In genomic region chr11:69501121-69501489, GRCh38 we compare ENCODE assay signal across 37 cellular contexts. TPM values are rescaled to one million over a fixed set of nuclear protein-coding genes. Genes with fewer than 3 reads are reported as not detected.
"Had no signal": no experiment of that assay in that cellular context is flagged by ENCODE, and none has a peak within 500 bp of the region (broad histone marks: within the 10 kb centered on the region; RNA-seq: fewer than 3 reads in every experiment).

No MANE protein-coding gene starts in this region.

- H3K27me3 ChIP-seq: adrenal gland, ascending aorta, breast epithelium, cardiac muscle cell, dorsolateral prefrontal cortex, esophagus muscularis mucosa, gastrocnemius medialis, heart left ventricle had no signal

- ATAC-seq: activated naive CD8-positive, alpha-beta T cell treated with anti-CD3 and anti-CD28 coated beads, Interleukin-2, amount 50 U/mL, for 24 hours; activated T-cell treated with anti-CD3 and anti-CD28 coated beads, Interleukin-2, amount 50 U/mL, for 72 hours; foreskin keratinocyte; gastrocnemius medialis; heart left ventricle; WTC11 had no signal

- DNase-seq: activated CD4-positive, alpha-beta memory T cell treated with anti-CD3 and anti-CD28 coated beads, Interleukin-2, amount 10 ng/mL, durations not matched to agents 7 days and 5 days; activated CD4-positive, alpha-beta T cell treated with anti-CD3 and anti-CD28 coated beads for 1 hour; activated CD4-positive, alpha-beta T cell treated with anti-CD3 and anti-CD28 coated beads for 4 hours; activated CD4-positive, alpha-beta T cell treated with anti-CD3 and anti-CD28 coated beads, Interleukin-2, amount 10 ng/mL, durations not matched to agents 7 days and 5 days; activated CD4-positive, alpha-beta T cell treated with anti-CD3 and anti-CD28 coated beads, Interleukin-2, amount 50 U/mL, for 4 hours; activated CD8-positive, alpha-beta memory T cell treated with anti-CD3 and anti-CD28 coated beads, Interleukin-2, amount 50 U/mL, for 48 hours; activated gamma-delta T cell; activated naive CD4-positive, alpha-beta T cell; activated naive CD4-positive, alpha-beta T cell treated with anti-CD3 and anti-CD28 coated beads, Interleukin-2, amount 50 U/mL, for 16 hours; activated naive CD8-positive, alpha-beta T cell treated with anti-CD3 and anti-CD28 coated beads for 36 hours; activated naive CD8-positive, alpha-beta T cell treated with anti-CD3 and anti-CD28 coated beads, Interleukin-2, amount 50 U/mL, for 24 hours; activated T-cell treated with anti-CD3 and anti-CD28 coated beads for 4 hours; activated T-cell treated with anti-CD3 and anti-CD28 coated beads, Interleukin-2, amount 50 U/mL, for 24 hours; activated T-cell treated with anti-CD3 and anti-CD28 coated beads, Interleukin-2, amount 50 U/mL, for 72 hours; amygdala; central memory CD4-positive, alpha-beta T cell; cerebellar nuclear complex; effector memory CD4-positive, alpha-beta T cell; endodermal cell; erythroblast; foreskin keratinocyte; glutamatergic neuron; T-helper 2 cell had no signal

- H3K36me3 ChIP-seq: adrenal gland, ascending aorta, breast epithelium, cardiac muscle cell, esophagus muscularis mucosa, gastrocnemius medialis, heart left ventricle had no signal

- H3K27ac ChIP-seq: adrenal gland, ascending aorta, breast epithelium, cardiac muscle cell, coronary artery, dorsolateral prefrontal cortex, esophagus muscularis mucosa, foreskin keratinocyte, gastrocnemius medialis, heart left ventricle, VCaP had no signal

- H3K27ac Mint-ChIP-seq: activated CD4-positive, alpha-beta memory T cell treated with anti-CD3 and anti-CD28 coated beads, Interleukin-2, amount 10 ng/mL, durations not matched to agents 7 days and 5 days; activated CD4-positive, alpha-beta T cell treated with anti-CD3 and anti-CD28 coated beads, Interleukin-2, amount 10 ng/mL, durations not matched to agents 7 days and 5 days; activated naive CD8-positive, alpha-beta T cell treated with anti-CD3 and anti-CD28 coated beads for 36 hours; activated naive CD8-positive, alpha-beta T cell treated with anti-CD3 and anti-CD28 coated beads, Interleukin-2, amount 50 U/mL, for 24 hours; activated T-cell treated with anti-CD3 and anti-CD28 coated beads, Interleukin-2, amount 50 U/mL, for 24 hours; activated T-cell treated with anti-CD3 and anti-CD28 coated beads, Interleukin-2, amount 50 U/mL, for 72 hours; brain; dendritic cell treated with granulocyte-macrophage colony-stimulating factor and Interleukin-4, amounts not matched to agents 40 ng/mL and 50 ng/mL, for 4 days; endodermal cell; WTC11 had no signal

- H3K9me3 ChIP-seq: adrenal gland, ascending aorta, breast epithelium, gastrocnemius medialis had no signal

- H3K4me3 ChIP-seq: adrenal gland, ascending aorta, breast epithelium, cardiac muscle cell, coronary artery, dorsolateral prefrontal cortex, esophagus muscularis mucosa, gastrocnemius medialis, heart left ventricle had no signal

- H3K4me1 ChIP-seq: adrenal gland, foreskin keratinocyte had no signal

- H3K27me3 Mint-ChIP-seq: activated CD4-positive, alpha-beta memory T cell treated with anti-CD3 and anti-CD28 coated beads, Interleukin-2, amount 10 ng/mL, durations not matched to agents 7 days and 5 days; activated naive CD8-positive, alpha-beta T cell treated with anti-CD3 and anti-CD28 coated beads, Interleukin-2, amount 50 U/mL, for 24 hours had no signal

- H3K9me3 Mint-ChIP-seq: activated CD4-positive, alpha-beta memory T cell treated with anti-CD3 and anti-CD28 coated beads, Interleukin-2, amount 10 ng/mL, durations not matched to agents 7 days and 5 days; activated CD4-positive, alpha-beta T cell treated with anti-CD3 and anti-CD28 coated beads, Interleukin-2, amount 10 ng/mL, durations not matched to agents 7 days and 5 days; activated naive CD8-positive, alpha-beta T cell treated with anti-CD3 and anti-CD28 coated beads, Interleukin-2, amount 50 U/mL, for 24 hours; activated T-cell treated with anti-CD3 and anti-CD28 coated beads, Interleukin-2, amount 50 U/mL, for 24 hours; activated T-cell treated with anti-CD3 and anti-CD28 coated beads, Interleukin-2, amount 50 U/mL, for 72 hours had no signal

- H3K36me3 Mint-ChIP-seq: activated naive CD8-positive, alpha-beta T cell treated with anti-CD3 and anti-CD28 coated beads for 36 hours; brain; WTC11 had no signal

- H3K4me3 Mint-ChIP-seq: activated CD4-positive, alpha-beta memory T cell treated with anti-CD3 and anti-CD28 coated beads, Interleukin-2, amount 10 ng/mL, durations not matched to agents 7 days and 5 days; activated CD4-positive, alpha-beta T cell treated with anti-CD3 and anti-CD28 coated beads, Interleukin-2, amount 10 ng/mL, durations not matched to agents 7 days and 5 days; activated naive CD8-positive, alpha-beta T cell treated with anti-CD3 and anti-CD28 coated beads for 36 hours; activated naive CD8-positive, alpha-beta T cell treated with anti-CD3 and anti-CD28 coated beads, Interleukin-2, amount 50 U/mL, for 24 hours; activated T-cell treated with anti-CD3 and anti-CD28 coated beads, Interleukin-2, amount 50 U/mL, for 24 hours; activated T-cell treated with anti-CD3 and anti-CD28 coated beads, Interleukin-2, amount 50 U/mL, for 72 hours; brain; dendritic cell treated with granulocyte-macrophage colony-stimulating factor and Interleukin-4, amounts not matched to agents 40 ng/mL and 50 ng/mL, for 4 days; endodermal cell; WTC11 had no signal

- H3K4me1 Mint-ChIP-seq: activated CD4-positive, alpha-beta memory T cell treated with anti-CD3 and anti-CD28 coated beads, Interleukin-2, amount 10 ng/mL, durations not matched to agents 7 days and 5 days; WTC11 had no signal

RNA-seq across cellular contexts. Expression of gene LINC01488, which starts 19.6 kb away (rescaled TPM):
- total RNA-seq: activated CD4-positive, alpha-beta memory T cell treated with anti-CD3 and anti-CD28 coated beads, Interleukin-2, amount 10 ng/mL, durations not matched to agents 7 days and 5 days; activated CD4-positive, alpha-beta T cell treated with anti-CD3 and anti-CD28 coated beads, Interleukin-2, amount 10 ng/mL, durations not matched to agents 7 days and 5 days; activated naive CD8-positive, alpha-beta T cell treated with anti-CD3 and anti-CD28 coated beads for 36 hours; activated T-cell treated with anti-CD3 and anti-CD28 coated beads, Interleukin-2, amount 50 U/mL, for 72 hours; adrenal gland; ascending aorta; breast epithelium; dorsolateral prefrontal cortex; endodermal cell; esophagus muscularis mucosa; foreskin keratinocyte; gastrocnemius medialis; T-helper 1 cell treated with Interleukin-12 subunit alpha and Interleukin-12 subunit beta and Interleukin-4 antibody, amounts not matched to agents 30 ng/mL and 1 ng/mL, for 36 hours; WTC11 had no signal
- polyA plus RNA-seq: adrenal gland, foreskin keratinocyte had no signal
